Comparison of ENCODE assay signal across 15 cellular contexts in genomic region chr15:78976691-78977090, GRCh38.
DNase-seq lines count a peak whose midpoint lies in the region; ATAC-seq and TF ChIP-seq lines count a peak whose summit lies in the region.
"Had no signal": no experiment of that assay in that cellular context is flagged by ENCODE, and none has a peak within 500 bp of the region (broad histone marks: within the 10 kb centered on the region; RNA-seq: fewer than 3 reads in every experiment).

No MANE protein-coding gene starts in this region.

- H3K27ac Mint-ChIP-seq in effector memory CD8-positive, alpha-beta T cell, result peak overlapping the region; percentile 1 to 49

- H3K27me3 Mint-ChIP-seq in effector memory CD8-positive, alpha-beta T cell, result peaks cover 11 to 39% of the 10 kb centered on the region in 2 donors

- no peak overlapping the region for H3K4me3 Mint-ChIP-seq in effector memory CD8-positive, alpha-beta T cell

- peak; percentile 72 for DNase-seq in GM12865 (ENCODE audit: low read depth)
- DNase-seq in effector memory CD8-positive, alpha-beta T cell, result no peak
- no peak for DNase-seq in KBM-7
- DNase-seq in NCI-H146 treated with DMSO at 0.1 percent for 48 hours (lab: John Stamatoyannopoulos, UW; ENCODE audit: unreplicated experiment), result no peak
- no peak for DNase-seq in DMS53 treated with DMSO at 0.1 percent for 48 hours (lab: John Stamatoyannopoulos, UW; ENCODE audit: unreplicated experiment)
- no peak for DNase-seq in pons (ENCODE audit: low spot score)
- DNase-seq: activated CD8-positive, alpha-beta memory T cell treated with anti-CD3 and anti-CD28 coated beads, Interleukin-2, amount 50 U/mL, for 48 hours; AML-193; effector CD4-positive, alpha-beta T cell; mammary epithelial cell; NCI-H2107; stimulated activated CD4-positive, alpha-beta T cell treated with anti-CD3 and anti-CD28 coated beads, Interleukin-4, amount 100 ng/mL, for 4 hours had no signal

- peaks cover 0 to 6% of the 10 kb centered on the region in 2 donors for H3K4me1 Mint-ChIP-seq in effector memory CD8-positive, alpha-beta T cell (ENCODE audit: low read depth in 2 of 2)

- peak; percentile 11 for ATAC-seq in GM21360 (IDR thresholded peaks at IDR 0.05; ENCODE audit: unreplicated experiment)
- peak; percentile 6 for ATAC-seq in HG03342 (IDR thresholded peaks at IDR 0.05; ENCODE audit: unreplicated experiment)
- ATAC-seq in effector memory CD8-positive, alpha-beta T cell (replicated peaks), result no peak

- TF ChIP-seq CTCF in GM12865 (IDR thresholded peaks at IDR 0.05; ENCODE audit: insufficient read depth, low read depth, low read length, missing control alignments), result no peak

- H3K9me3 Mint-ChIP-seq in effector memory CD8-positive, alpha-beta T cell, result no peaks in the 10 kb centered on the region

- peak overlapping the region; percentile 81 for H3K4me3 ChIP-seq in GM12865 (ENCODE audit: low read depth, low read length)
- H3K4me3 ChIP-seq: prostate gland had no signal

- H3K36me3 Mint-ChIP-seq in effector memory CD8-positive, alpha-beta T cell (ENCODE audit: insufficient read depth), result peaks cover 3% of the 10 kb centered on the region

- in situ Hi-C loops in KBM-7 (cut with MboI; ENCODE audit: low pct_unique_long_range_greater_than_20kb, low sequenced_read_pairs), result no loop called here
